ENCODE assay signal across 19 cellular contexts in genomic region chr2:178128836-178129630, GRCh38. TPM values are rescaled to one million over a fixed set of nuclear protein-coding genes. Genes with fewer than 3 reads are reported as not detected.
"Had no signal": no experiment of that assay in that cellular context is flagged by ENCODE, and none has a peak within 500 bp of the region (broad histone marks: within the 10 kb centered on the region; RNA-seq: fewer than 3 reads in every experiment).

No MANE protein-coding gene starts in this region.

- H3K27me3 ChIP-seq: breast epithelium, esophagus muscularis mucosa, upper lobe of right lung had no signal

- ATAC-seq: activated CD8-positive, alpha-beta memory T cell treated with anti-CD3 and anti-CD28 coated beads, Interleukin-2, amount 10 ng/mL, durations not matched to agents 7 days and 5 days; upper lobe of right lung had no signal

- H3K27ac ChIP-seq: breast epithelium, esophagus muscularis mucosa, skin epidermis, upper lobe of right lung had no signal

- H3K9me3 ChIP-seq: breast epithelium, esophagus muscularis mucosa, upper lobe of right lung had no signal

- H3K9me3 Mint-ChIP-seq: activated CD4-positive, alpha-beta memory T cell treated with anti-CD3 and anti-CD28 coated beads, Interleukin-2, amount 10 ng/mL, durations not matched to agents 7 days and 5 days; activated naive CD8-positive, alpha-beta T cell treated with anti-CD3 and anti-CD28 coated beads, Interleukin-2, amount 10 ng/mL, durations not matched to agents 7 days and 5 days; activated T-helper 2 cell treated with anti-CD3 and anti-CD28 coated beads, Interferon-gamma antibody, Interleukin-2, Interleukin-4, amounts not matched to agents 10 μg/mL and 5 μg/mL and 100 μg/mL, durations not matched to agents 14 hours and 24 hours and 36 hours had no signal

- H3K4me1 ChIP-seq: breast epithelium, esophagus muscularis mucosa had no signal

- H3K4me3 Mint-ChIP-seq: activated CD4-positive, alpha-beta memory T cell treated with anti-CD3 and anti-CD28 coated beads, Interleukin-2, amount 10 ng/mL, durations not matched to agents 7 days and 5 days; activated CD8-positive, alpha-beta memory T cell treated with anti-CD3 and anti-CD28 coated beads, Interleukin-2, amount 10 ng/mL, durations not matched to agents 7 days and 5 days; activated naive CD8-positive, alpha-beta T cell treated with anti-CD3 and anti-CD28 coated beads, Interleukin-2, amount 10 ng/mL, durations not matched to agents 7 days and 5 days had no signal

- H3K4me3 ChIP-seq: breast epithelium, esophagus muscularis mucosa, skin epidermis, upper lobe of right lung had no signal

- H3K27ac Mint-ChIP-seq: activated CD4-positive, alpha-beta memory T cell treated with anti-CD3 and anti-CD28 coated beads, Interleukin-2, amount 10 ng/mL, durations not matched to agents 7 days and 5 days; activated CD8-positive, alpha-beta memory T cell treated with anti-CD3 and anti-CD28 coated beads, Interleukin-2, amount 10 ng/mL, durations not matched to agents 7 days and 5 days; activated naive CD8-positive, alpha-beta T cell treated with anti-CD3 and anti-CD28 coated beads, Interleukin-2, amount 10 ng/mL, durations not matched to agents 7 days and 5 days; activated T-helper 2 cell treated with anti-CD3 and anti-CD28 coated beads, Interferon-gamma antibody, Interleukin-2, Interleukin-4, amounts not matched to agents 10 μg/mL and 5 μg/mL and 100 μg/mL, durations not matched to agents 14 hours and 24 hours and 36 hours had no signal

- FAIRE-seq: keratinocyte had no signal

- H3K27me3 Mint-ChIP-seq: activated CD4-positive, alpha-beta memory T cell treated with anti-CD3 and anti-CD28 coated beads, Interleukin-2, amount 10 ng/mL, durations not matched to agents 7 days and 5 days; activated CD8-positive, alpha-beta memory T cell treated with anti-CD3 and anti-CD28 coated beads, Interleukin-2, amount 10 ng/mL, durations not matched to agents 7 days and 5 days; activated naive CD8-positive, alpha-beta T cell treated with anti-CD3 and anti-CD28 coated beads, Interleukin-2, amount 10 ng/mL, durations not matched to agents 7 days and 5 days had no signal

- H3K4me1 Mint-ChIP-seq: activated CD4-positive, alpha-beta memory T cell treated with anti-CD3 and anti-CD28 coated beads, Interleukin-2, amount 10 ng/mL, durations not matched to agents 7 days and 5 days; activated naive CD8-positive, alpha-beta T cell treated with anti-CD3 and anti-CD28 coated beads, Interleukin-2, amount 10 ng/mL, durations not matched to agents 7 days and 5 days had no signal

- DNase-seq: activated CD4-positive, alpha-beta memory T cell treated with anti-CD3 and anti-CD28 coated beads, Interleukin-2, amount 10 ng/mL, durations not matched to agents 7 days and 5 days; activated CD8-positive, alpha-beta memory T cell treated with anti-CD3 and anti-CD28 coated beads, Interleukin-2, amount 10 ng/mL, durations not matched to agents 7 days and 5 days; activated naive CD4-positive, alpha-beta T cell treated with Interleukin-2 at 50 U/mL for 16 hours; activated naive CD8-positive, alpha-beta T cell treated with anti-CD3 and anti-CD28 coated beads, Interleukin-2, amount 10 ng/mL, durations not matched to agents 7 days and 5 days; anterior cingulate cortex; cortex of kidney; effector CD4-positive, alpha-beta T cell; hippocampal formation; mammary epithelial cell; midbrain; occipital lobe; stimulated activated naive CD4-positive, alpha-beta T cell; upper lobe of right lung had no signal

RNA-seq across cellular contexts. Expression of gene PDE11A, which starts 56.5 kb away (rescaled TPM):
- total RNA-seq: activated CD4-positive, alpha-beta memory T cell treated with anti-CD3 and anti-CD28 coated beads, Interleukin-2, amount 10 ng/mL, durations not matched to agents 7 days and 5 days; activated CD8-positive, alpha-beta memory T cell treated with anti-CD3 and anti-CD28 coated beads, Interleukin-2, amount 10 ng/mL, durations not matched to agents 7 days and 5 days; activated naive CD8-positive, alpha-beta T cell treated with anti-CD3 and anti-CD28 coated beads, Interleukin-2, amount 10 ng/mL, durations not matched to agents 7 days and 5 days; activated T-helper 2 cell treated with anti-CD3 and anti-CD28 coated beads, Interferon-gamma antibody, Interleukin-2, Interleukin-4, amounts not matched to agents 10 μg/mL and 5 μg/mL and 100 μg/mL, durations not matched to agents 14 hours and 24 hours and 36 hours; T-helper 2 cell treated with Interferon-gamma antibody and Interleukin-4, amounts not matched to agents 100 ng/mL and 5 ng/mL, for 36 hours; upper lobe of right lung had no signal
